In the genomic region with DNA sequence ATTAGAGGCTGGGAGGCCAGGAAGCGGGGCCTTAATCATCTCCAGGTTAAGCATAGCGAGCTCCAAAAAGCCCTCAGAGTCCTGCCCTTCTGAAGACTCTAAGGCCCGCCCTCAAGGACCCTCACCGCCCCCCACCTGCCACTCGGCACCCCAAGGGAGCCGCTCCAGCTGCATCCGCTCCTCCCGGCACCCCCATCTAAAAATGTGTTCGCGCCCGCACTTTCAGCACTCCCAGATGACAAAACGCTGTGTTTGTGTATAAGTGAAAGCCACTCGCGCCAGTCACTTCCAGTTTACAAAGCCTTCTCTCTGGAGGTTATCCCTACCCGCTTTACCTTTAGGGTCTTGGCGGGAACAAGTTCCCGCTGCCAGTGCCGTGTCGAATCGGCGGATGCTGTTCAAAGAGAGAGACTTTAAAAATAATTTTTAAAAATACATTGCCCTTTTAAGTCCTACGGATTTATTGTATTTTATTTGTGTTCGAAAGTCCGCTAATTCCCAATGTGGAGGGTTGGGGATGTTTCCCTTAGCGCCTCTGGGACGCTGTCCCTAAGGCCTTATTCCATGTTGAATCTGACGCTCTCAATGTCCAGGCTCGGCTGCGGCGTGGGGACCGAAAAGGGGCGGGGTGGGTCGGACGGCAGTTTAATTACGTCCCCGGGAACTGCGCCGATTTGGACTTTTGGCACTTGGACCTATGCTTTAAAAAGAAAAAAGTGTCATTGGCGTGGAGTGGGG, we compare ENCODE assay signal across 8 cellular contexts. TPM values are rescaled to one million over a fixed set of nuclear protein-coding genes. Genes with fewer than 3 reads are reported as not detected.
A peak's percentile ranks its signal among the peaks of the same experiment; 100 is the strongest.
DNase-seq lines count a peak whose midpoint lies in the region; ATAC-seq and TF ChIP-seq lines count a peak whose summit lies in the region.

DCLRE1A (minus strand) TSS at position 64 of the 738 bp plus-strand sequence. CDS start 900 bp downstream, outside the sequence.
A gene with protein sequence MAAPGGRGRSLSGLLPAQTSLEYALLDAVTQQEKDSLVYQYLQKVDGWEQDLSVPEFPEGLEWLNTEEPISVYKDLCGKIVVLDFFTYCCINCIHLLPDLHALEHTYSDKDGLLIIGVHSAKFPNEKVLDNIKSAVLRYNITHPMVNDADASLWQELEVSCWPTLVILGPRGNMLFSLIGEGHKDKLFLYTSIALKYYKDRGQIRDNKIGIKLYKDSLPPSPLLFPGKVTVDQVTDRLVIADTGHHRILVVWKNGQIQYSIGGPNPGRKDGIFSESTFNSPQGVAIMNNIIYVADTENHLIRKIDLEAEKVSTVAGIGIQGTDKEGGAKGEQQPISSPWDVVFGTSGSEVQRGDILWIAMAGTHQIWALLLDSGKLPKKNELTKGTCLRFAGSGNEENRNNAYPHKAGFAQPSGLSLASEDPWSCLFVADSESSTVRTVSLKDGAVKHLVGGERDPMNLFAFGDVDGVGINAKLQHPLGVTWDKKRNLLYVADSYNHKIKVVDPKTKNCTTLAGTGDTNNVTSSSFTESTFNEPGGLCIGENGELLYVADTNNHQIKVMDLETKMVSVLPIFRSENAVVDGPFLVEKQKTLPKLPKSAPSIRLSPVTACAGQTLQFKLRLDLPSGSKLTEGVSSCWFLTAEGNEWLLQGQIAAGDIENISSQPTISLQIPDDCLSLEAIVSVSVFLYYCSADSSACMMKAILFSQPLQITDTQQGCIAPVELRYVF (plus strand): TSS at position 643 of the 738 bp plus-strand sequence. CDS start 212 bp downstream, outside the sequence.

- peak within 1 kb of the TSS; percentile 93 for H3K27ac Mint-ChIP-seq in CD8-positive, alpha-beta T cell

- no peaks in the 10 kb centered on the region for H3K27me3 ChIP-seq in CD8-positive, alpha-beta T cell (ENCODE audit: insufficient read depth, low read length)
- H3K27me3 ChIP-seq in HUES48 (ENCODE audit: control insufficient read depth, insufficient read depth, low read length) (no peaks in the 10 kb centered on the region), mucosa of stomach (ENCODE audit: control insufficient read depth, insufficient read depth, low read length) (no peaks in the 10 kb centered on the region)

- peak; percentile 43 for ATAC-seq in CD8-positive, alpha-beta T cell
- peak; percentile 35 for ATAC-seq in GM21360 (IDR thresholded peaks at IDR 0.05; ENCODE audit: unreplicated experiment)

- intact Hi-C loops in CD8-positive, alpha-beta T cell (cut with DNase I, micrococcal nuclease), result loop anchor here (1.0 to 10.0 kb wide), 9 partner anchors 108 to 1669 kb away; partner anchors contain the start of genes CCDC186 (in 2 of the 2), CASP7 (in 1 of the 2), FHIP2A (in 1 of the 2) and GPAM (in 1 of the 2)

- H3K4me1 ChIP-seq in CD8-positive, alpha-beta T cell (ENCODE audit: insufficient read depth, low read length), result peaks cover 30% of the 10 kb centered on the region
- peaks cover 27% of the 10 kb centered on the region for H3K4me1 ChIP-seq in HUES48 (ENCODE audit: control insufficient read depth, insufficient read depth, low read length)
- H3K4me1 ChIP-seq in mucosa of stomach (ENCODE audit: control insufficient read depth, insufficient read depth, low read length), result peaks cover 6% of the 10 kb centered on the region

- TF ChIP-seq CTCF in CD8-positive, alpha-beta T cell (IDR thresholded peaks at IDR 0.05), result no peak

- H3K4me3 Mint-ChIP-seq in CD8-positive, alpha-beta T cell, result peak within 1 kb of the TSS; percentile 95

- DNase-seq in CD8-positive, alpha-beta T cell, result peak; percentile 39 to 80 (median 62)
- peak; percentile 11 for DNase-seq in OCI-M2 (lab: John Stamatoyannopoulos, UW; ENCODE audit: unreplicated experiment)
- DNase-seq in activated T-cell treated with anti-CD3 and anti-CD28 coated beads, Interleukin-2, amount 50 U/mL, for 1 hour, result peak; percentile 73
- peak; percentile 90 to 94 for DNase-seq in erythroblast (lab: John Stamatoyannopoulos, UW)
- peak; percentile 80 for DNase-seq in stimulated activated CD8-positive, alpha-beta memory T cell treated with anti-CD3 and anti-CD28 coated beads, Interleukin-4, amount 100 ng/mL, for 48 hours

- TF ChIP-seq POLR2A in erythroblast (IDR thresholded peaks at IDR 0.05; ENCODE audit: low read length), result peak; percentile 84

- peaks cover 63% of the 10 kb centered on the region for H3K4me1 Mint-ChIP-seq in CD8-positive, alpha-beta T cell (ENCODE audit: low read depth)

- H3K9me3 Mint-ChIP-seq in CD8-positive, alpha-beta T cell, result no peaks in the 10 kb centered on the region

- CTCF ChIA-PET in CD8-positive, alpha-beta T cell (lab: Charles Lee), result interaction anchor here (1.0 to 1.5 kb wide), 2 partner anchors 9 to 55 kb away, joined by 3 to 4 read pairs; no protein-coding TSS in a partner anchor

- peaks cover 25% of the 10 kb centered on the region for H3K36me3 Mint-ChIP-seq in CD8-positive, alpha-beta T cell

- peaks cover 5% of the 10 kb centered on the region for H3K36me3 ChIP-seq in CD8-positive, alpha-beta T cell (ENCODE audit: insufficient read depth, low read length)
- H3K36me3 ChIP-seq in HUES48 (ENCODE audit: control insufficient read depth, insufficient read depth, low read length) (peaks cover 16% of the 10 kb centered on the region), mucosa of stomach (ENCODE audit: control insufficient read depth, insufficient read depth, low read length) (no peaks in the 10 kb centered on the region)

- H3K9me3 ChIP-seq in CD8-positive, alpha-beta T cell (ENCODE audit: low read length), result no peaks in the 10 kb centered on the region
- H3K9me3 ChIP-seq in HUES48 (ENCODE audit: control insufficient read depth, insufficient read depth, low read length) (no peaks in the 10 kb centered on the region), mucosa of stomach (ENCODE audit: control insufficient read depth, low read length) (no peaks in the 10 kb centered on the region)

- H3K27me3 Mint-ChIP-seq in CD8-positive, alpha-beta T cell (ENCODE audit: low read depth), result no peaks in the 10 kb centered on the region

- peak within 1 kb of the TSS; percentile 73 for H3K27ac ChIP-seq in CD8-positive, alpha-beta T cell (ENCODE audit: low read depth, low read length)
- peak within 1 kb of the TSS; percentile 94 for H3K27ac ChIP-seq in HUES48 (ENCODE audit: low read depth, low read length)

- peak within 1 kb of the TSS; percentile 76 for H3K4me3 ChIP-seq in CD8-positive, alpha-beta T cell (ENCODE audit: low read depth, low read length)
- H3K4me3 ChIP-seq in HUES48 (ENCODE audit: low read depth, low read length), result peak within 1 kb of the TSS; percentile 88
- H3K4me3 ChIP-seq in mucosa of stomach (ENCODE audit: low read length), result peak within 1 kb of the TSS; percentile 97

- peak within 1 kb of the TSS; percentile 92 for H3K9ac ChIP-seq in HUES48 (ENCODE audit: low read depth, low read length)
- peak within 1 kb of the TSS; percentile 98 for H3K9ac ChIP-seq in mucosa of stomach (ENCODE audit: low read length)

- POLR2A ChIA-PET in CD8-positive, alpha-beta T cell (lab: Charles Lee), result interaction anchor here (0.6 kb wide), 1 partner anchor 868 kb away, joined by 3 read pairs; no protein-coding TSS in a partner anchor

RNA-seq across cellular contexts. Expression of gene DCLRE1A, which starts in this region (rescaled TPM):
- under 1 TPM; 0.49 to 0.89 TPM for total RNA-seq in CD8-positive, alpha-beta T cell

RNA-seq across cellular contexts. Expression of the second gene that starts in this region (rescaled TPM):
- 1 to 10 TPM; 6.3 to 7.0 TPM for total RNA-seq in CD8-positive, alpha-beta T cell

Comparison
In these comparisons a context has a peak if more than half of its experiments do, and no peak if none do; other contexts are left out.
1. Peak in every context shown above with its lines: DNase-seq, ATAC-seq, H3K4me3 ChIP-seq and H3K27ac ChIP-seq.
2. DNase-seq: peak in every context shown above with its lines; median percentile 92 in erythroblast; 80 in stimulated activated CD8-positive, alpha-beta memory T cell treated with anti-CD3 and anti-CD28 coated beads, Interleukin-4, amount 100 ng/mL, for 48 hours; 73 in activated T-cell treated with anti-CD3 and anti-CD28 coated beads, Interleukin-2, amount 50 U/mL, for 1 hour; 62 in CD8-positive, alpha-beta T cell; 11 in OCI-M2.